20 cellular contexts compared by ENCODE assay signal in the genomic region with DNA sequence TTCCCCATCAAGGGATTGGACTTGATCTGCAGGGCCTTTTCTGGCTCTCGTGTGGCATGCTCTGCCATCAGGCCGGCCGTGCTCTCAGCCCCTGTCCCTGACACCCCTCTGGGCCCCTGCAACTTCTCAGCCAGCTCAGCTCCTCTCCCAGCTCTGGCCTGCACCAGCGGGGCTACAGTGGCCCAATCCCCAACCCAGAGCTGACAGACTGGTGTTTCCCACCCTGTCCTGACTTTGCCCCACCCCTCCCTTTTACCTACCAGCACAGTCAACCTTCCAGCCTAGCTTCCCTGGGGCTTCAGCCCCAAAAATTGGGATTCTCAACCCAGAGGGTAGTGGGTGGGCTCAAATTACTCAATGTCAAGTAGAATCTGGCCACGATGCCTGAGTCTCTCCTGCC.
"Had no signal": no experiment of that assay in that cellular context is flagged by ENCODE, and none has a peak within 500 bp of the region (broad histone marks: within the 10 kb centered on the region; RNA-seq: fewer than 3 reads in every experiment).

No MANE protein-coding gene starts in this region.

- H3K27me3 ChIP-seq: MG63 had no signal

- ATAC-seq: HepG2 had no signal

- H3K9ac ChIP-seq: SK-N-SH had no signal

- DNase-seq: Karpas-422, KG1, MG63, NCI-H1092, NCI-H1105 treated with DMSO at 0.1 percent for 48 hours, NCI-H1417 treated with DMSO at 0.1 percent for 48 hours, NCI-H146, NCI-H1694 treated with DMSO at 0.1 percent for 48 hours, NCI-H1930, NCI-H2081, NCI-H2107, NCI-H2227 treated with DMSO at 0.1 percent for 48 hours, NCI-H524, NCI-H69, NCI-H774, RPMI8226, SHP77, SK-N-SH, SW 1271 had no signal

- H3K4me3 ChIP-seq: MG63 had no signal

- H3K4me2 ChIP-seq: SK-N-SH had no signal

- H3K9me3 ChIP-seq: SK-N-SH had no signal

- H3K36me3 ChIP-seq: MG63 had no signal
